ENCODE assay signal across 27 cellular contexts in the genomic region with DNA sequence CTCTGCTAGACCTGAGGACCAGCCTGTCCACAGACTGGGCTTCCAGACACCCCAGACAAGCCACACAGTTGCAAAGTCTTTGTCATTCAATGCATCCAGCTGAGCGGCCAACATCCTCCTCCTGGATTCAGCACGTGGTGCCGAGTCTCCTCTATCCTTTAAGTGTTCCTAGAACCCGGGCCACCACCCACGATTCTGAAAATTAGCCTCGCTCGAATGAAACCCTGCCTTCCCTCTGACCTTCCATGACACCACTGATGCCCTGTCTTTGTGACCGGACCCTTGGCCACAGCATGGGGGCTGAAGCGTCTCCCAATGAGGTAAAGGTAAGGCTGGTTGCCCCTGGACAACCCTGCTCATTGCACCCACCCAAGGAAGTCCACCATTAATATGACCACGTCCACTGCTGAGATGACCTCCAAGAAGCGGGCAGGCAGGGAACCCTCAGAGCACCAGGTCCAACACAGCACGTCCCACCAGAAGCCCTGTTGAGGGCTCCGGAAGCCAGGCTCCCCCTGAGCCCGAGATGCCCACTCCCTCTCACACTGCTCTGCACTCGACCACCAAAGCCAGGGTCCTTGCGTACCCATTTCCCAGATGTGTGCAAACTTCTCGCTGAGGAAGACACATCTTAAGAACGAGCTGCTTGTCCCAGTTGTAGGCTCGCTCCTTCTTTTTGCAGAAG.
"Had no signal": no experiment of that assay in that cellular context is flagged by ENCODE, and none has a peak within 500 bp of the region (broad histone marks: within the 10 kb centered on the region; RNA-seq: fewer than 3 reads in every experiment).

No MANE protein-coding gene starts in this region.

- H3K36me3 ChIP-seq: neutrophil, ovary, right lobe of liver, sigmoid colon, stomach, thoracic aorta, thyroid gland, tibial nerve, upper lobe of left lung, vagina had no signal

- FAIRE-seq: small intestine, urothelium cell line had no signal

- DNase-seq: naive thymus-derived CD8-positive, alpha-beta T cell; nephron progenitor cell; nucleus accumbens; ovary; psoas muscle; right lobe of liver; sigmoid colon; small intestine; stimulated activated CD4-positive, alpha-beta T cell treated with anti-CD3 and anti-CD28 coated beads, Interleukin-12 subunit alpha, Interleukin-12 subunit beta, amount 100 ng/mL, for 4 hours; stimulated activated CD4-positive, alpha-beta T cell treated with anti-CD3 and anti-CD28 coated beads, Interleukin-1b, Interleukin-23, amount 100 ng/mL, for 48 hours; stimulated activated CD4-positive, alpha-beta T cell treated with anti-CD3 and anti-CD28 coated beads, Interleukin-2, amount 100 ng/mL, for 48 hours; stimulated activated CD4-positive, alpha-beta T cell treated with anti-CD3 and anti-CD28 coated beads, Interleukin-4, amount 100 ng/mL, for 24 hours; stimulated activated naive B cell treated with anti-CD40 and anti-IgM and Interleukin-4, amounts not matched to agents 10 μg/mL and 1 μg/mL and 100 μg/mL, for 72 hours; stimulated activated naive CD4-positive, alpha-beta T cell treated with Interleukin-2 at 50 U/mL for 16 hours; stomach; thyroid gland; trophoblast cell; upper lobe of left lung had no signal

- H2AFZ ChIP-seq: parathyroid adenoma had no signal

- H3K4me1 ChIP-seq: parathyroid adenoma, psoas muscle, right lobe of liver, sigmoid colon, stomach, thyroid gland, tibial nerve, upper lobe of left lung, vagina had no signal

- H3K9ac ChIP-seq: parathyroid adenoma had no signal

- ATAC-seq: naive thymus-derived CD8-positive, alpha-beta T cell; natural killer cell treated with Interleukin-12 subunit alpha and Interleukin-12 subunit beta and Interleukin-15 and Interleukin-18, amount 100 ng/mL, for 72 hours; psoas muscle; right cardiac atrium; right lobe of liver; stimulated activated effector memory CD8-positive, alpha-beta T cell treated with anti-CD3 and anti-CD28 coated beads, Interleukin-12 subunit alpha, Interleukin-12 subunit beta, amount 100 ng/mL, for 72 hours; stimulated activated naive B cell treated with anti-CD40 and anti-IgM and Interleukin-4, amounts not matched to agents 10 μg/mL and 1 μg/mL and 100 μg/mL, for 72 hours had no signal

- H3K9me3 ChIP-seq: neutrophil, ovary, psoas muscle, right lobe of liver, sigmoid colon, stomach, thoracic aorta, thyroid gland, tibial nerve, upper lobe of left lung, vagina had no signal

- H3K4me3 ChIP-seq: ovary, psoas muscle, right lobe of liver, sigmoid colon, stomach, thoracic aorta, thyroid gland, tibial nerve, upper lobe of left lung, vagina had no signal

- H3K27me3 ChIP-seq: neutrophil, ovary, right lobe of liver, sigmoid colon, thyroid gland, tibial nerve, upper lobe of left lung, vagina had no signal

- H3K27ac ChIP-seq: neutrophil, ovary, parathyroid adenoma, psoas muscle, right lobe of liver, sigmoid colon, stomach, thoracic aorta, thyroid gland, tibial nerve, upper lobe of left lung, vagina had no signal

- H3K79me2 ChIP-seq: parathyroid adenoma had no signal
